1 cellular context compared by ENCODE assay signal in genomic region chr6:24950210-24950941, GRCh38.
TF ChIP-seq lines count a peak whose summit lies in the region.

No MANE protein-coding gene starts in this region.

TF ChIP-seq in GM23338, 12 proteins besides CTCF, POLR2A, EP300 and RAD21 (continued from another document):
- TF ChIP-seq EZH2 (IDR thresholded peaks at IDR 0.05; ENCODE audit: low read depth, unreplicated experiment) = no peak
- TF ChIP-seq STAT1 (IDR thresholded peaks at IDR 0.05; ENCODE audit: unreplicated experiment) = no peak
- TF ChIP-seq NANOG (IDR thresholded peaks at IDR 0.05; ENCODE audit: borderline replicate concordance) = no peak
- TF ChIP-seq EZH2phosphoT487 (IDR thresholded peaks at IDR 0.05; ENCODE audit: unreplicated experiment) = no peak
- TF ChIP-seq JUNB (IDR thresholded peaks at IDR 0.05; ENCODE audit: unreplicated experiment) = no peak
- TF ChIP-seq ZNF462 (CRISPR knock-in tag; IDR thresholded peaks at IDR 0.05) = no peak
